Comparison of ENCODE assay signal across 24 cellular contexts in the genomic region with DNA sequence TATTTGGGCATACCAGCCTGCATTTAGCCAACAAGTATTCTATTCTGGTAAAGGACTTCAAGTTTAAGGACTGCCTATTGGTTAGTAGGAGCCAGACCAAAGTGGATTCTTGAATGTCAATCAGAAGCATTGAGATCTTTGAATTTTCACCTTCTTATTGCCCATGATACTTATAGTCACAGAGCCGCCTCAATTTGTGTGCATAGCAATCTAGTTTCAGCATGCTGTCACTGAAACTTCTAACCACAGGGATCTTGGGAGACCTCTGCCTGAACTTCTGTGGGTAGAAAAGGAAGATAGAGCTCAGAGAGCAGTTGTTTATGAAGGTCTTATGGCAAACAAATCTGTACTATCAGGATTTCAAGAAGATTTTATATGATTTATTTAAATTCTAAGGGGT.
DNase-seq lines count a peak whose midpoint lies in the region; ATAC-seq and TF ChIP-seq lines count a peak whose summit lies in the region.
"Had no signal": no experiment of that assay in that cellular context is flagged by ENCODE, and none has a peak within 500 bp of the region (broad histone marks: within the 10 kb centered on the region; RNA-seq: fewer than 3 reads in every experiment).

No MANE protein-coding gene starts in this region.

- peak overlapping the region; percentile 62 for H2BK120ac ChIP-seq in trophoblast cell (ENCODE audit: insufficient read depth, low read length, poor library complexity)

- DNase-seq in H4 (ENCODE audit: low spot score) (peak; percentile 41), SJSA1 (ENCODE audit: low read depth in 1 of 2, low spot score in 2 of 2) (peak in 1 of 2 experiments; percentile 46), fibroblast of lung (ENCODE audit: low read depth in 2 of 2) (peak; percentile 71 to 90), trophoblast cell (no peak), NCI-H524 treated with DMSO at 0.1 percent for 48 hours (lab: John Stamatoyannopoulos, UW) (no peak)
- no peak for DNase-seq in activated T-helper 2 cell treated with anti-CD3 and anti-CD28 coated beads, Interferon-gamma antibody, Interleukin-2, Interleukin-4, amounts not matched to agents 10 μg/mL and 5 μg/mL and 100 μg/mL, durations not matched to agents 14 hours and 24 hours and 36 hours (ENCODE audit: low spot score)
- no peak for DNase-seq in CD4-positive, alpha-beta memory T cell
- DNase-seq: activated T-cell treated with anti-CD3 and anti-CD28 coated beads, Interleukin-2, amount 50 U/mL, for 72 hours; Caco-2; dorsolateral prefrontal cortex; left ventricle myocardium inferior; mucosa of descending colon; NCI-H1417 treated with DMSO at 0.1 percent for 48 hours; NCI-H2171; T1000 had no signal

- peaks cover 50% of the 10 kb centered on the region for H3K4me1 ChIP-seq in SJSA1 (replicated peaks)
- peaks cover 50% of the 10 kb centered on the region for H3K4me1 ChIP-seq in fibroblast of lung (ENCODE audit: control insufficient read depth, extremely low read depth, insufficient read depth, low read length)
- H3K4me1 ChIP-seq in trophoblast cell (ENCODE audit: control insufficient read depth in 1 of 2, insufficient read depth in 2 of 2, low read length in 2 of 2): peaks cover 9 to 16% of the 10 kb centered on the region in 2 experiments
- no peaks in the 10 kb centered on the region for H3K4me1 ChIP-seq in CD4-positive, alpha-beta memory T cell (ENCODE audit: insufficient read depth, low read length)

- H4K91ac ChIP-seq in trophoblast cell (ENCODE audit: low read depth, low read length): peak overlapping the region; percentile 72

- H2BK12ac ChIP-seq in trophoblast cell (ENCODE audit: low read length): peak overlapping the region; percentile 96

- H3K4me2 ChIP-seq in fibroblast of lung (ENCODE audit: extremely low read depth, insufficient read depth, low read length): no peak overlapping the region
- no peak overlapping the region for H3K4me2 ChIP-seq in trophoblast cell (ENCODE audit: low read length)
- H3K4me2 ChIP-seq: GM23338 had no signal

- H3K79me2 ChIP-seq in fibroblast of lung (ENCODE audit: control insufficient read depth, insufficient read depth, low read length) (no peaks in the 10 kb centered on the region), trophoblast cell (ENCODE audit: control insufficient read depth, insufficient read depth, low read length, poor library complexity) (peaks cover 6% of the 10 kb centered on the region)

- H3K14ac ChIP-seq in trophoblast cell (ENCODE audit: low read length): no peak overlapping the region

- no peaks in the 10 kb centered on the region for H3K9me3 Mint-ChIP-seq in activated T-helper 2 cell treated with anti-CD3 and anti-CD28 coated beads, Interferon-gamma antibody, Interleukin-2, Interleukin-4, amounts not matched to agents 10 μg/mL and 5 μg/mL and 100 μg/mL, durations not matched to agents 14 hours and 24 hours and 36 hours
- peaks cover 0 to 3% (median under 1%) of the 10 kb centered on the region in 8 donors for H3K9me3 Mint-ChIP-seq in CD4-positive, alpha-beta memory T cell
- H3K9me3 Mint-ChIP-seq: activated naive CD4-positive, alpha-beta T cell treated with anti-CD3 and anti-CD28 coated beads, Interleukin-2, amount 50 U/mL, for 72 hours; GM23338 had no signal

- no peak overlapping the region for H3K9ac ChIP-seq in fibroblast of lung (ENCODE audit: insufficient read depth, low read length)
- no peak overlapping the region for H3K9ac ChIP-seq in trophoblast cell (ENCODE audit: low read length)

- peaks cover 43% of the 10 kb centered on the region for H3K79me1 ChIP-seq in trophoblast cell (ENCODE audit: low read length)

- H3K9me3 ChIP-seq in SJSA1 (replicated peaks) (no peaks in the 10 kb centered on the region), fibroblast of lung (ENCODE audit: control insufficient read depth, insufficient read depth, low read depth, low read length) (no peaks in the 10 kb centered on the region), trophoblast cell (ENCODE audit: insufficient read depth, low read depth, low read length) (no peaks in the 10 kb centered on the region)
- H3K9me3 ChIP-seq in CD4-positive, alpha-beta memory T cell (ENCODE audit: control insufficient read depth in 1 of 2, low read length in 2 of 2): no peaks in the 10 kb centered on the region
- H3K9me3 ChIP-seq: breast epithelium, Caco-2, left ventricle myocardium inferior, mucosa of descending colon, thoracic aorta had no signal

- H3K4ac ChIP-seq in trophoblast cell (ENCODE audit: low read depth, low read length): no peak overlapping the region

- no peak for ATAC-seq in GM21367 (IDR thresholded peaks at IDR 0.05; ENCODE audit: unreplicated experiment)
- ATAC-seq: activated naive CD4-positive, alpha-beta T cell treated with anti-CD3 and anti-CD28 coated beads, Interleukin-2, amount 50 U/mL, for 72 hours; activated T-cell treated with anti-CD3 and anti-CD28 coated beads, Interleukin-2, amount 50 U/mL, for 72 hours; GM23338; mucosa of descending colon; Panc1; stimulated activated effector memory CD8-positive, alpha-beta T cell treated with anti-CD3 and anti-CD28 coated beads, Interleukin-12 subunit alpha, Interleukin-12 subunit beta, amount 100 ng/mL, for 72 hours had no signal

- intact Hi-C loops in activated T-helper 2 cell treated with anti-CD3 and anti-CD28 coated beads, Interferon-gamma antibody, Interleukin-2, Interleukin-4, amounts not matched to agents 10 μg/mL and 5 μg/mL and 100 μg/mL, durations not matched to agents 14 hours and 24 hours and 36 hours (cut with micrococcal nuclease): no loop called here
- intact Hi-C loops in CD4-positive, alpha-beta memory T cell (cut with micrococcal nuclease): no loop called here

- H3K4me3 Mint-ChIP-seq in activated T-helper 2 cell treated with anti-CD3 and anti-CD28 coated beads, Interferon-gamma antibody, Interleukin-2, Interleukin-4, amounts not matched to agents 10 μg/mL and 5 μg/mL and 100 μg/mL, durations not matched to agents 14 hours and 24 hours and 36 hours (ENCODE audit: low read depth): no peak overlapping the region
- H3K4me3 Mint-ChIP-seq in CD4-positive, alpha-beta memory T cell: no peak overlapping the region
- H3K4me3 Mint-ChIP-seq: activated T-cell treated with anti-CD3 and anti-CD28 coated beads, Interleukin-2, amount 50 U/mL, for 72 hours; GM23338; stimulated activated effector memory CD8-positive, alpha-beta T cell treated with anti-CD3 and anti-CD28 coated beads, Interleukin-12 subunit alpha, Interleukin-12 subunit beta, amount 100 ng/mL, for 72 hours had no signal

- no peaks in the 10 kb centered on the region for H3K4me1 Mint-ChIP-seq in activated T-helper 2 cell treated with anti-CD3 and anti-CD28 coated beads, Interferon-gamma antibody, Interleukin-2, Interleukin-4, amounts not matched to agents 10 μg/mL and 5 μg/mL and 100 μg/mL, durations not matched to agents 14 hours and 24 hours and 36 hours (ENCODE audit: low read depth)
- H3K4me1 Mint-ChIP-seq in CD4-positive, alpha-beta memory T cell: no peaks in the 10 kb centered on the region
- H3K4me1 Mint-ChIP-seq: stimulated activated effector memory CD8-positive, alpha-beta T cell treated with anti-CD3 and anti-CD28 coated beads, Interleukin-12 subunit alpha, Interleukin-12 subunit beta, amount 100 ng/mL, for 72 hours had no signal

- no peak overlapping the region for H3K4me3 ChIP-seq in SJSA1
- H3K4me3 ChIP-seq in fibroblast of lung (replicated peaks in 1 of 4; ENCODE audit: control extremely low read depth in 1 of 4, insufficient read depth in 1 of 4, low read depth in 3 of 4, low read length in 4 of 4): no peak overlapping the region
- H3K4me3 ChIP-seq in trophoblast cell (ENCODE audit: low read depth, low read length): no peak overlapping the region
- H3K4me3 ChIP-seq in CD4-positive, alpha-beta memory T cell (ENCODE audit: low read length in 2 of 2): no peak overlapping the region
- H3K4me3 ChIP-seq: breast epithelium, dorsolateral prefrontal cortex, GM23338, left ventricle myocardium inferior, mucosa of descending colon, SK-N-MC, thoracic aorta had no signal

- H3K27ac ChIP-seq in SJSA1 (peak overlapping the region; percentile 83), fibroblast of lung (ENCODE audit: insufficient read depth, low read length) (peak overlapping the region; percentile 99), trophoblast cell (ENCODE audit: low read depth, low read length) (no peak overlapping the region)
- no peak overlapping the region for H3K27ac ChIP-seq in CD4-positive, alpha-beta memory T cell (ENCODE audit: low read depth, low read length)
- H3K27ac ChIP-seq: dorsolateral prefrontal cortex, epithelial cell of prostate, left ventricle myocardium inferior, SK-N-MC had no signal

- H2AK5ac ChIP-seq in trophoblast cell (ENCODE audit: low read length): no peak overlapping the region

- POLR2A ChIA-PET in CD4-positive, alpha-beta memory T cell (lab: Charles Lee; ENCODE audit: partially characterized antibody): no interaction called here

- H4K12ac ChIP-seq in trophoblast cell (ENCODE audit: low read depth, low read length): no peak overlapping the region

- CTCF ChIA-PET in CD4-positive, alpha-beta memory T cell (lab: Charles Lee; ENCODE audit: partially characterized antibody): no interaction called here

- peak overlapping the region; percentile 33 for H2BK5ac ChIP-seq in trophoblast cell (ENCODE audit: low read depth, low read length, poor library complexity)

- no peaks in the 10 kb centered on the region for H3K27me3 Mint-ChIP-seq in activated T-helper 2 cell treated with anti-CD3 and anti-CD28 coated beads, Interferon-gamma antibody, Interleukin-2, Interleukin-4, amounts not matched to agents 10 μg/mL and 5 μg/mL and 100 μg/mL, durations not matched to agents 14 hours and 24 hours and 36 hours (ENCODE audit: low read depth)
- H3K27me3 Mint-ChIP-seq in CD4-positive, alpha-beta memory T cell: no peaks in the 10 kb centered on the region

- H3K36me3 ChIP-seq in SJSA1: no peaks in the 10 kb centered on the region
- no peaks in the 10 kb centered on the region for H3K36me3 ChIP-seq in fibroblast of lung (ENCODE audit: control insufficient read depth, insufficient read depth, low read length)
- H3K36me3 ChIP-seq in trophoblast cell (ENCODE audit: control insufficient read depth in 1 of 2, insufficient read depth in 2 of 2, low read length in 2 of 2): no peaks in the 10 kb centered on the region
- H3K36me3 ChIP-seq in CD4-positive, alpha-beta memory T cell (ENCODE audit: insufficient read depth, low read length): no peaks in the 10 kb centered on the region
- H3K36me3 ChIP-seq: breast epithelium, left ventricle myocardium inferior, thoracic aorta had no signal

- no CpG with 5 or more reads among the region's 1 CpG for WGBS in trophoblast cell (ENCODE audit: extremely low coverage, insufficient coverage, insufficient read length)

- H3K23ac ChIP-seq in trophoblast cell (ENCODE audit: low read length): no peak overlapping the region

- no peak overlapping the region for H3K27ac Mint-ChIP-seq in activated T-helper 2 cell treated with anti-CD3 and anti-CD28 coated beads, Interferon-gamma antibody, Interleukin-2, Interleukin-4, amounts not matched to agents 10 μg/mL and 5 μg/mL and 100 μg/mL, durations not matched to agents 14 hours and 24 hours and 36 hours
- H3K27ac Mint-ChIP-seq in CD4-positive, alpha-beta memory T cell: no peak overlapping the region
- H3K27ac Mint-ChIP-seq: activated naive CD4-positive, alpha-beta T cell treated with anti-CD3 and anti-CD28 coated beads, Interleukin-2, amount 50 U/mL, for 72 hours; activated T-cell treated with anti-CD3 and anti-CD28 coated beads, Interleukin-2, amount 50 U/mL, for 72 hours; GM23338; stimulated activated effector memory CD8-positive, alpha-beta T cell treated with anti-CD3 and anti-CD28 coated beads, Interleukin-12 subunit alpha, Interleukin-12 subunit beta, amount 100 ng/mL, for 72 hours had no signal

- no peak overlapping the region for H3K18ac ChIP-seq in trophoblast cell (ENCODE audit: low read length)

- no peak overlapping the region for H4K8ac ChIP-seq in trophoblast cell (ENCODE audit: low read depth, low read length)

- H4K20me1 ChIP-seq in fibroblast of lung (ENCODE audit: control insufficient read depth, extremely low read depth, insufficient read depth, low read length): no peaks in the 10 kb centered on the region

- no peaks in the 10 kb centered on the region for H3K36me3 Mint-ChIP-seq in activated T-helper 2 cell treated with anti-CD3 and anti-CD28 coated beads, Interferon-gamma antibody, Interleukin-2, Interleukin-4, amounts not matched to agents 10 μg/mL and 5 μg/mL and 100 μg/mL, durations not matched to agents 14 hours and 24 hours and 36 hours (ENCODE audit: low read depth)
- no peaks in the 10 kb centered on the region for H3K36me3 Mint-ChIP-seq in CD4-positive, alpha-beta memory T cell
- H3K36me3 Mint-ChIP-seq: activated naive CD4-positive, alpha-beta T cell treated with anti-CD3 and anti-CD28 coated beads, Interleukin-2, amount 50 U/mL, for 72 hours; stimulated activated effector memory CD8-positive, alpha-beta T cell treated with anti-CD3 and anti-CD28 coated beads, Interleukin-12 subunit alpha, Interleukin-12 subunit beta, amount 100 ng/mL, for 72 hours had no signal

- H3K27me3 ChIP-seq in SJSA1 (replicated peaks) (no peaks in the 10 kb centered on the region), fibroblast of lung (ENCODE audit: control insufficient read depth, insufficient read depth, low read length) (no peaks in the 10 kb centered on the region), trophoblast cell (ENCODE audit: insufficient read depth, low read length) (no peaks in the 10 kb centered on the region)
- no peaks in the 10 kb centered on the region for H3K27me3 ChIP-seq in CD4-positive, alpha-beta memory T cell (ENCODE audit: insufficient read depth, low read length)
- H3K27me3 ChIP-seq: breast epithelium had no signal

- H2AFZ ChIP-seq in fibroblast of lung (ENCODE audit: low read length) (no peak overlapping the region), trophoblast cell (ENCODE audit: insufficient read depth, low read length, poor library complexity) (no peak overlapping the region)
- H2AFZ ChIP-seq: GM23338 had no signal

- TF ChIP-seq CTCF in fibroblast of lung (conservative IDR thresholded peaks at IDR 0.05 in 1 of 2, IDR thresholded peaks at IDR 0.05 in 1 of 2; ENCODE audit: low read depth in 1 of 2, low read length in 2 of 2): no peak

Comparison
In these comparisons a context has a peak if more than half of its experiments do, and no peak if none do; other contexts are left out.
1. DNase-seq: peak in H4 (single experiment) and fibroblast of lung (2 of 2); none in trophoblast cell (0 of 2), activated T-helper 2 cell treated with anti-CD3 and anti-CD28 coated beads, Interferon-gamma antibody, Interleukin-2, Interleukin-4, amounts not matched to agents 10 μg/mL and 5 μg/mL and 100 μg/mL, durations not matched to agents 14 hours and 24 hours and 36 hours (single experiment), NCI-H524 treated with DMSO at 0.1 percent for 48 hours (single experiment) and CD4-positive, alpha-beta memory T cell (0 of 5).
2. H3K27ac ChIP-seq: peak in SJSA1 (single experiment) and fibroblast of lung (single experiment); none in trophoblast cell (single experiment) and CD4-positive, alpha-beta memory T cell (single experiment).